In the genomic region with DNA sequence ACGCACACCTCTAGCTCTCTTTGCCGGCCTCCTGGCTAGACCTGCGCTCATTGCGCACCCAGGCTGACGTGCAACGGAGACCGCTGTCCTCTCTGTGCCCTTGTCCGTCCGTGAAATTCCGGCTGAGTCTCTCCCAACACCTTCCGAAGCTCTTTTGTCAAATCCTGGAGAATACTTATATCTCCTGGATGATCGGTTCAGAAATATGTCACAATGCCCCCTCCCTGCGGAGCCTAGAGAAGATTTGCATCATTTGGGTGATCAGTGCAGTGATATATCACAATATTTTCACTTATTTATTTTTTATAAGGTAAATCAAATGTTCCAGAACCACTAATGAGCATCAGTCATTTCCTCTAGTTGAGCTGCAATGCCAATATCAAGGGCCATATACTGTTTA, we compare ENCODE assay signal across 12 cellular contexts.
DNase-seq lines count a peak whose midpoint lies in the region; ATAC-seq and TF ChIP-seq lines count a peak whose summit lies in the region.
"Had no signal": no experiment of that assay in that cellular context is flagged by ENCODE, and none has a peak within 500 bp of the region (broad histone marks: within the 10 kb centered on the region; RNA-seq: fewer than 3 reads in every experiment).

No MANE protein-coding gene starts in this region.

- no peak overlapping the region for H3K4ac ChIP-seq in H9 (ENCODE audit: low read depth, low read length)

- H4K20me1 ChIP-seq in H9 (ENCODE audit: control insufficient read depth, insufficient read depth, insufficient read length): no peaks in the 10 kb centered on the region

- no peak overlapping the region for H2BK120ac ChIP-seq in H9 (ENCODE audit: low read depth, low read length, poor library complexity, severe bottlenecking)

- no peak overlapping the region for H2BK15ac ChIP-seq in H9 (ENCODE audit: low read depth, low read length)

- H3K4me2 ChIP-seq in H9 (ENCODE audit: insufficient read depth, insufficient read length, low read length): no peak overlapping the region

- H2BK5ac ChIP-seq in H9 (ENCODE audit: insufficient read length, low read length): no peak overlapping the region

- no peaks in the 10 kb centered on the region for H3K79me1 ChIP-seq in H9 (ENCODE audit: insufficient read depth, low read depth, low read length, poor library complexity, severe bottlenecking)

- H4K8ac ChIP-seq in H9 (replicated peaks; ENCODE audit: insufficient read length, low read depth, low read length): no peak overlapping the region

- no peaks in the 10 kb centered on the region for H3K27me3 Mint-ChIP-seq in H9 (ENCODE audit: low read depth)
- H3K27me3 Mint-ChIP-seq in chondrocyte (ENCODE audit: low read depth): no peaks in the 10 kb centered on the region

- no peak overlapping the region for H4K91ac ChIP-seq in H9 (ENCODE audit: insufficient read length, low read depth, low read length)

- H3K9me3 ChIP-seq in H9 (ENCODE audit: control insufficient read depth, low read depth, low read length): no peaks in the 10 kb centered on the region
- H3K9me3 ChIP-seq: ascending aorta had no signal

- H3K4me1 Mint-ChIP-seq in H9 (no peaks in the 10 kb centered on the region), chondrocyte (ENCODE audit: low read depth) (no peaks in the 10 kb centered on the region)

- H3K23me2 ChIP-seq in H9 (ENCODE audit: insufficient read length, low read depth, low read length, poor library complexity, severe bottlenecking): no peaks in the 10 kb centered on the region

- H3K14ac ChIP-seq in H9 (ENCODE audit: insufficient read depth, low read length): no peak overlapping the region

- no peak overlapping the region for H2AFZ ChIP-seq in H9 (ENCODE audit: low read length)

- no peak overlapping the region for H3T11ph ChIP-seq in H9 (ENCODE audit: low read length)

- no peak overlapping the region for H3K9ac ChIP-seq in H9 (ENCODE audit: extremely low read depth, insufficient read length, low read length)

- H3K4me1 ChIP-seq in H9 (ENCODE audit: insufficient read depth, low read length): no peaks in the 10 kb centered on the region
- H3K4me1 ChIP-seq: ascending aorta had no signal

- H4K5ac ChIP-seq in H9 (ENCODE audit: insufficient read length, low read depth, low read length): no peak overlapping the region

- no peak overlapping the region for H2BK20ac ChIP-seq in H9 (ENCODE audit: low read depth, low read length, poor library complexity, severe bottlenecking)

- no peaks in the 10 kb centered on the region for H3K36me3 Mint-ChIP-seq in H9 (ENCODE audit: insufficient read depth in 1 of 3, low read depth in 3 of 3)
- no peaks in the 10 kb centered on the region for H3K36me3 Mint-ChIP-seq in chondrocyte (ENCODE audit: low read depth)

- no peak overlapping the region for H2BK12ac ChIP-seq in H9 (ENCODE audit: insufficient read length, low read depth, low read length)

- no CpG with 5 or more reads among the region's 13 CpGs for WGBS in H9 (ENCODE audit: extremely low coverage, insufficient read length, low lambda C conversion rate)

- peaks cover 0 to 2% of the 10 kb centered on the region in 2 experiments; a peak in 1 of 5 replicates for H3K9me3 Mint-ChIP-seq in H9
- no peaks in the 10 kb centered on the region for H3K9me3 Mint-ChIP-seq in chondrocyte (ENCODE audit: low read depth)

- ATAC-seq in HG03159 (IDR thresholded peaks at IDR 0.05; ENCODE audit: unreplicated experiment) (no peak), GM19324 (IDR thresholded peaks at IDR 0.05; ENCODE audit: low FRiP score, unreplicated experiment) (no peak)
- ATAC-seq: left colon had no signal

- no peak overlapping the region for H3K4me3 Mint-ChIP-seq in H9
- H3K4me3 Mint-ChIP-seq in chondrocyte (ENCODE audit: unreplicated experiment): no peak overlapping the region

- no peaks in the 10 kb centered on the region for H3K27me3 ChIP-seq in H9 (ENCODE audit: insufficient read depth, low read length)
- H3K27me3 ChIP-seq: ascending aorta had no signal

- TF ChIP-seq CTCF in H9 (conservative IDR thresholded peaks at IDR 0.05): no peak
- TF ChIP-seq CTCF in chondrocyte (IDR thresholded peaks at IDR 0.05): no peak

- H3K27ac Mint-ChIP-seq in H9: no peak overlapping the region
- H3K27ac Mint-ChIP-seq in chondrocyte (ENCODE audit: unreplicated experiment): no peak overlapping the region

- H3K23ac ChIP-seq in H9 (ENCODE audit: insufficient read length, low read depth, low read length): no peak overlapping the region

- no peaks in the 10 kb centered on the region for H3K79me2 ChIP-seq in H9 (ENCODE audit: insufficient read depth, low read length)

- no peak overlapping the region for H2AK5ac ChIP-seq in H9 (ENCODE audit: insufficient read length, low read length)

- no peak overlapping the region for H3K56ac ChIP-seq in H9 (ENCODE audit: insufficient read length, low read depth, low read length)

- no peak overlapping the region for H3K27ac ChIP-seq in H9 (ENCODE audit: insufficient read length, low read depth, low read length)
- H3K27ac ChIP-seq: ascending aorta had no signal

- DNase-seq in AG08396 (ENCODE audit: low spot score) (peak; percentile 15), H9 (peak; percentile 28), chondrocyte (ENCODE audit: low spot score) (peak; percentile 97), medulla oblongata (ENCODE audit: extremely low spot score) (peak; percentile 24), germinal center (ENCODE audit: low spot score) (no peak), SKM-1 (lab: John Stamatoyannopoulos, UW; ENCODE audit: unreplicated experiment) (no peak)
- DNase-seq: DMS153, NCI-H2081 treated with DMSO at 0.1 percent for 48 hours had no signal

- H3K18ac ChIP-seq in H9 (ENCODE audit: insufficient read length, low read depth, low read length): no peak overlapping the region

Comparison
In these comparisons a context has a peak if more than half of its experiments do, and no peak if none do; other contexts are left out.
1. DNase-seq: peak in AG08396 (single experiment), H9 (single experiment), chondrocyte (single experiment) and medulla oblongata (single experiment); none in germinal center (single experiment) and SKM-1 (single experiment).